In genomic region chr17:68944435-68945035, GRCh38 we compare ENCODE assay signal across 30 cellular contexts. TPM values are rescaled to one million over a fixed set of nuclear protein-coding genes. Genes with fewer than 3 reads are reported as not detected.
"Had no signal": no experiment of that assay in that cellular context is flagged by ENCODE, and none has a peak within 500 bp of the region (broad histone marks: within the 10 kb centered on the region; RNA-seq: fewer than 3 reads in every experiment).

No MANE protein-coding gene starts in this region.

- H3K4me1 ChIP-seq: gastrocnemius medialis, left lung, parathyroid adenoma, stomach, testis, tibial artery, upper lobe of left lung had no signal

- H3K36me3 ChIP-seq: gastrocnemius medialis, left lung, neutrophil, stomach, tibial artery, upper lobe of left lung had no signal

- H3K27me3 Mint-ChIP-seq: progenitor cell of endocrine pancreas had no signal

- ATAC-seq: effector memory CD8-positive, alpha-beta T cell; esophagus mucosa; gastrocnemius medialis; heart right ventricle; left cardiac atrium; left lung; naive thymus-derived CD4-positive, alpha-beta T cell; sciatic nerve; stimulated activated effector memory CD8-positive, alpha-beta T cell treated with anti-CD3 and anti-CD28 coated beads, Interleukin-12 subunit alpha, Interleukin-12 subunit beta, amount 100 ng/mL, for 72 hours had no signal

- H3K27ac ChIP-seq: coronary artery, epithelial cell of prostate, gastrocnemius medialis, heart right ventricle, left lung, neutrophil, parathyroid adenoma, stomach, tibial artery, upper lobe of left lung had no signal

- H3K79me2 ChIP-seq: parathyroid adenoma had no signal

- H3K4me3 ChIP-seq: coronary artery, gastrocnemius medialis, heart right ventricle, left lung, stomach, testis, tibial artery, upper lobe of left lung had no signal

- H3K36me3 Mint-ChIP-seq: naive thymus-derived CD4-positive, alpha-beta T cell had no signal

- H3K27ac Mint-ChIP-seq: effector memory CD8-positive, alpha-beta T cell; naive thymus-derived CD4-positive, alpha-beta T cell; nephron progenitor cell; progenitor cell of endocrine pancreas; stimulated activated effector memory CD8-positive, alpha-beta T cell treated with anti-CD3 and anti-CD28 coated beads, Interleukin-12 subunit alpha, Interleukin-12 subunit beta, amount 100 ng/mL, for 72 hours had no signal

- H3K9me3 ChIP-seq: gastrocnemius medialis, neutrophil, stomach, testis, tibial artery, upper lobe of left lung had no signal

- FAIRE-seq: islet of Langerhans, urothelium cell line had no signal

- H3K4me3 Mint-ChIP-seq: effector memory CD8-positive, alpha-beta T cell; naive thymus-derived CD4-positive, alpha-beta T cell; nephron progenitor cell; stimulated activated effector memory CD8-positive, alpha-beta T cell treated with anti-CD3 and anti-CD28 coated beads, Interleukin-12 subunit alpha, Interleukin-12 subunit beta, amount 100 ng/mL, for 72 hours had no signal

- H3K27me3 ChIP-seq: gastrocnemius medialis, heart right ventricle, left lung, neutrophil, stomach, testis, tibial artery, upper lobe of left lung had no signal

- H3K9me3 Mint-ChIP-seq: effector memory CD8-positive, alpha-beta T cell; nephron progenitor cell; stimulated activated effector memory CD8-positive, alpha-beta T cell treated with anti-CD3 and anti-CD28 coated beads, Interleukin-12 subunit alpha, Interleukin-12 subunit beta, amount 100 ng/mL, for 72 hours had no signal

- H3K4me1 Mint-ChIP-seq: stimulated activated effector memory CD8-positive, alpha-beta T cell treated with anti-CD3 and anti-CD28 coated beads, Interleukin-12 subunit alpha, Interleukin-12 subunit beta, amount 100 ng/mL, for 72 hours had no signal

- DNase-seq: effector memory CD8-positive, alpha-beta T cell; foreskin fibroblast; gastrocnemius medialis; heart right ventricle; hippocampal formation; left cardiac atrium; left lung; mesenchymal stem cell; midbrain; naive thymus-derived CD4-positive, alpha-beta T cell; nephron progenitor cell; stimulated activated CD4-positive, alpha-beta T cell treated with anti-CD3 and anti-CD28 coated beads, Interleukin-2, amount 100 ng/mL, for 24 hours; stimulated activated CD4-positive, alpha-beta T cell treated with anti-CD3 and anti-CD28 coated beads, Interleukin-4, amount 100 ng/mL, for 24 hours; stimulated activated naive CD4-positive, alpha-beta T cell treated with Interleukin-2 at 50 U/mL for 16 hours; stomach; testis; tibial artery; upper lobe of left lung had no signal

- H3K9ac ChIP-seq: parathyroid adenoma had no signal

RNA-seq across cellular contexts. Expression of gene ABCA8, which starts 10.7 kb away (rescaled TPM):
- total RNA-seq: kidney epithelial cell; lung microvascular endothelial cell; naive thymus-derived CD4-positive, alpha-beta T cell had no signal
- polyA plus RNA-seq: naive thymus-derived CD4-positive, alpha-beta T cell had no signal
